14 cellular contexts compared by ENCODE assay signal in the genomic region with DNA sequence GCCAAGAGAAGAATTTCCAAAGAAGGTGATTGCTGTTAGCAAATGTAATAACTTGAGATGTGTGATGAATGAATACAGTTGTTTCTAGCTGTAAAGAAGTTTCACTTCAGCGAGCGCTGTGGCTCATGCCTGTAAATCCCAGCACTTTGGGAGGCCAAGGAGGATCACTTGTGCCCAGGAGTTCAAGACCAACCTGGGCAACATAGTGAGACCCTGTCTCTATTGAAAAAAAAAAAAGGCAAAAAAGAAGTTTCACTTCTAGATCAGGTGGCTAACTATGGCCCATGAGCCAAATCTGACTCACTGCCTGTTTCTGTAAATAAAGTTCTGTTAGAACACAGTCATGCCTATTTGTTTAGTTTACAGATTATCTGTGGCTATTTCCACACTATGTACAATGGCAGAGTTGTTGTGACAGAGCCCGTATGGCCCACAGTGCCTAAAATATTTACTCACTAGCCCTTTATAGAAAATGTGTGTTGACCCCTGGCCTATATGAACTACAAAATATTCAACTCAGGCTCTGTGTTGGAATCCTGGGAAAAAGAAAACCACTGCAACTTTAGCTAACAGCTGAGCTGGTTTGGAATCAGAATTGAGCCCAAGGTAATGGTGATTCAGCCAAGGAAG. TPM values are rescaled to one million over a fixed set of nuclear protein-coding genes. Genes with fewer than 3 reads are reported as not detected.
DNase-seq lines count a peak whose midpoint lies in the region; ATAC-seq, FAIRE-seq and TF ChIP-seq lines count a peak whose summit lies in the region.
"Had no signal": no experiment of that assay in that cellular context is flagged by ENCODE, and none has a peak within 500 bp of the region (broad histone marks: within the 10 kb centered on the region; RNA-seq: fewer than 3 reads in every experiment).

No MANE protein-coding gene starts in this region.

- no peak for FAIRE-seq in urothelium cell line (lab: Jason Lieb, UNC)
- FAIRE-seq: H54 had no signal

- H3K4me1 ChIP-seq in mammary epithelial cell (ENCODE audit: insufficient read depth, low read length) (peaks cover 28% of the 10 kb centered on the region), liver (ENCODE audit: control insufficient read depth in 4 of 4, insufficient read depth in 4 of 4, low read length in 3 of 4) (no peaks in the 10 kb centered on the region)

- TF ChIP-seq RAD21 in liver (IDR thresholded peaks at IDR 0.05), result no peak

- WGBS in mammary epithelial cell (ENCODE audit: low coverage, missing lambda C conversion rate), result 81% methylated on average over 3 of the region's 3 CpGs
- 74% methylated on average over 3 of the region's 3 CpGs for WGBS in liver

- H3K4me3 ChIP-seq in mammary epithelial cell (replicated peaks in 1 of 3; ENCODE audit: insufficient read depth in 1 of 3, low read depth in 2 of 3, low read length in 3 of 3), result no peak overlapping the region
- no peak overlapping the region for H3K4me3 ChIP-seq in liver (ENCODE audit: low read depth in 1 of 3, low read length in 3 of 3)

- H3K4me2 ChIP-seq in mammary epithelial cell (ENCODE audit: insufficient read depth, low read depth, low read length), result peak overlapping the region; percentile 37

- H3K27me3 ChIP-seq in mammary epithelial cell (ENCODE audit: insufficient read depth, low read length) (no peaks in the 10 kb centered on the region), liver (ENCODE audit: control insufficient read depth in 4 of 4, insufficient read depth in 4 of 4, low read length in 3 of 4) (peaks cover 0 to 3% (median 0%) of the 10 kb centered on the region in 4 donors)

- no TSS peak for BruUV-seq in mammary epithelial cell (replicated peaks; lab: Mats Ljungman, UMichigan)

- H4K20me1 ChIP-seq in mammary epithelial cell (ENCODE audit: insufficient read depth, low read length), result no peaks in the 10 kb centered on the region

- H3K9ac ChIP-seq in mammary epithelial cell (ENCODE audit: insufficient read depth, low read length) (no peak overlapping the region), liver (ENCODE audit: low read depth in 1 of 2, low read length in 2 of 2) (no peak overlapping the region)

- peak overlapping the region; percentile 12 for H2AFZ ChIP-seq in mammary epithelial cell (ENCODE audit: low read depth, low read length)

- intact Hi-C loops in mammary epithelial cell (cut with micrococcal nuclease), result loop anchor here (5.0 kb wide), 1 partner anchor 53 kb away; a partner anchor contains a TSS

- DNase-seq in DMS53 (lab: John Stamatoyannopoulos, UW) (peak; percentile 45), LHCN-M2 (ENCODE audit: low read depth) (peak; percentile 64), mammary epithelial cell (peak; percentile 73), DMS 273 (lab: John Stamatoyannopoulos, UW; ENCODE audit: unreplicated experiment) (no peak), Kasumi-1 (lab: John Stamatoyannopoulos, UW) (no peak), urothelium cell line (ENCODE audit: low spot score) (no peak)
- DNase-seq: activated CD8-positive, alpha-beta memory T cell treated with anti-CD3 and anti-CD28 coated beads, Interleukin-2, amount 10 ng/mL, durations not matched to agents 7 days and 5 days; activated naive CD8-positive, alpha-beta T cell treated with anti-CD3 and anti-CD28 coated beads, Interleukin-2, amount 50 U/mL, for 24 hours; effector CD8-positive, alpha-beta T cell; Karpas-422; OCI-M1 had no signal

- H3K79me2 ChIP-seq in mammary epithelial cell (ENCODE audit: insufficient read depth, low read length), result no peaks in the 10 kb centered on the region

- in situ Hi-C loops in mammary epithelial cell (cut with MboI; ENCODE audit: low sequenced_read_pairs in 2 of 2), result no loop called here

- no peak for ATAC-seq in HG02588 (IDR thresholded peaks at IDR 0.05; ENCODE audit: unreplicated experiment)
- ATAC-seq: activated CD8-positive, alpha-beta memory T cell treated with anti-CD3 and anti-CD28 coated beads, Interleukin-2, amount 10 ng/mL, durations not matched to agents 7 days and 5 days; activated naive CD8-positive, alpha-beta T cell treated with anti-CD3 and anti-CD28 coated beads, Interleukin-2, amount 50 U/mL, for 24 hours had no signal

- H3K36me3 ChIP-seq in mammary epithelial cell (ENCODE audit: insufficient read depth, low read length) (no peaks in the 10 kb centered on the region), liver (ENCODE audit: control insufficient read depth in 4 of 4, insufficient read depth in 3 of 4, low read depth in 1 of 4, low read length in 3 of 4) (no peaks in the 10 kb centered on the region)

- CTCF ChIA-PET in mammary epithelial cell (lab: Charles Lee; ENCODE audit: low non-redundant PET), result no interaction called here

- H3K27ac ChIP-seq in mammary epithelial cell (ENCODE audit: insufficient read depth, low read depth, low read length) (peak overlapping the region; percentile 49), liver (ENCODE audit: low read depth in 1 of 2, low read length in 2 of 2) (no peak overlapping the region)

- peaks cover 4% of the 10 kb centered on the region for H3K9me3 ChIP-seq in mammary epithelial cell (replicated peaks; ENCODE audit: insufficient read depth, low read length)
- no peaks in the 10 kb centered on the region for H3K9me3 ChIP-seq in liver (ENCODE audit: control insufficient read depth in 4 of 4, low read length in 3 of 4)

- no peak for TF ChIP-seq CTCF in mammary epithelial cell (conservative IDR thresholded peaks at IDR 0.05 in 1 of 2, IDR thresholded peaks at IDR 0.05 in 1 of 2; ENCODE audit: extremely low read depth in 1 of 2, insufficient read depth in 1 of 2, low read depth in 1 of 2, low read length in 2 of 2)
- no peak for TF ChIP-seq CTCF in liver (IDR thresholded peaks at IDR 0.05; ENCODE audit: low read depth, low read length, missing input control)

- dilution Hi-C loops in mammary epithelial cell (cut with HindIII; ENCODE audit: low sequenced_read_pairs), result no loop called here

TF ChIP-seq in liver, 16 proteins besides CTCF, POLR2A, EP300 and RAD21:
- TF ChIP-seq FOXA2 (IDR thresholded peaks at IDR 0.05) (peak; percentile 68), YY1 (IDR thresholded peaks at IDR 0.05) (peak; percentile 28), RXRA (IDR thresholded peaks at IDR 0.05) (peak in 1 of 2 donors; percentile 24), FOXA1 (IDR thresholded peaks at IDR 0.05) (peak; percentile 42), JUND (IDR thresholded peaks at IDR 0.05) (peak in 1 of 2 donors; percentile 38), SP1 (IDR thresholded peaks at IDR 0.05) (no peak)
TF ChIP-seq in liver: peak in this region for 5.

RNA-seq across cellular contexts. Expression of a gene that starts 54.1 kb away (rescaled TPM):
- total RNA-seq in LHCN-M2 (2014; rRNA removed) (42.5 and 45.8 TPM in 2 replicates), mammary epithelial cell (10 to 100 TPM; 23.2 to 34.1 TPM), liver (10 to 100 TPM; 24.1 to 28.1 TPM)
- 49.6 TPM for polyA plus RNA-seq in LHCN-M2 (2012)
- polyA plus RNA-seq in mammary epithelial cell (34.6 TPM), liver (10 to 100 TPM; 13.3 to 32.2 TPM)
- polyA minus RNA-seq in mammary epithelial cell, result 42.5 TPM

Comparison
In these comparisons a context has a peak if more than half of its experiments do, and no peak if none do; other contexts are left out.
1. DNase-seq: peak in DMS53 (single experiment), LHCN-M2 (single experiment) and mammary epithelial cell (single experiment); none in DMS 273 (single experiment), Kasumi-1 (0 of 2) and urothelium cell line (single experiment).